25 cellular contexts compared by ENCODE assay signal in the genomic region with DNA sequence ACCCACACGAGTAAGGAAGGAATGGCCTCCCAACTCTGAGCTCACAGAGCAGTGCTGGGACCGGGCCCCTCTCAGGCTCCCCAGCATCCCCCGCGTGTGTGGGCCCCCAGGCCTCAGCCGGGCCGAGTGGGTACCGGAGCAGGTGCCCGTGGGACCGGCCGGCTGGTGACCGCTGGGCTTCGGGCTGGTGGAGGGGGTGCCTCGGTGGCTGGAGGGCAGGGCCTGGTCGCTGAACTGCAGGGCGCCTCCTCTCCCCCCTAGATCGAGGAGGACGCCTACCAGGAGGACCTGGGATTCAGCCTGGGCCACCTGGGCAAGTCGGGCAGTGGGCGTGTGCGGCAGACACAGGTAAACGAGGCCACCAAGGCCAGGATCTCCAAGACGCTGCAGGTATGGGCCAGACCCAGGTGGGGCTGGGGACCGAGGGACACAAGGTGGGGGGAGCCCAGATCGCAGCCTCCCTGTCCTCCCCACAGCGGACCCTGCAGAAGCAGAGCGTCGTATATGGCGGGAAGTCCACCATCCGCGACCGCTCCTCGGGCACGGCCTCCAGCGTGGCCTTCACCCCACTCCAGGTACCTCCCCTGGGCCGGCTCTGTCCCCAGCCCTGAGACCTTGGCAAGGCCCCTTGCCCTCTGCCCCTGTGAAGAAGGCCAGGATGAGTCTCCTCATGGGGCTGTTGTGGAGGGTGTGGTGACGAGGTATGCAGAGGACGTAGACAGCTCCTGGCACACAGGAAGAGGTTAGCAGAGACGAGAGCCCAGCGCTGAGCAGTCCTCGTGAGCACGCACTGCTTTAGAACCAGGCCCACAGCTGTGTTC. TPM values are rescaled to one million over a fixed set of nuclear protein-coding genes. Genes with fewer than 3 reads are reported as not detected.
"Had no signal": no experiment of that assay in that cellular context is flagged by ENCODE, and none has a peak within 500 bp of the region (broad histone marks: within the 10 kb centered on the region; RNA-seq: fewer than 3 reads in every experiment).

No MANE protein-coding gene starts in this region.

- H3K9ac ChIP-seq: KMS-11 had no signal

- FAIRE-seq: RCC 7860 had no signal

- H3K27me3 ChIP-seq: SJSA1 had no signal

- H3K4me2 ChIP-seq: KMS-11 had no signal

- H3K27ac ChIP-seq: HL-60, KMS-11, SJSA1, SK-N-MC had no signal

- H3K4me1 ChIP-seq: SJSA1 had no signal

- H3K4me3 ChIP-seq: SJSA1, SK-N-MC had no signal

- H3K9me3 ChIP-seq: SJSA1 had no signal

- DNase-seq: IMR-90, Kasumi-1, MM.1S, NCI-H1092 treated with DMSO at 0.1 percent for 48 hours, NCI-H1436, NCI-H187, NCI-H2029, NCI-H2081 treated with DMSO at 0.1 percent for 48 hours, NCI-H2171, NCI-H226, NCI-H446, NCI-H510A, NCI-H524 treated with DMSO at 0.1 percent for 48 hours, NCI-H69, NCI-H774, Right ventricle myocardium superior, RPMI8226, SIG-M5 had no signal

RNA-seq across cellular contexts. Expression of a gene that starts 28.4 kb away (rescaled TPM):
- total RNA-seq: HT-29, IMR-90, M059J, SJSA1 had no signal
